ENCODE assay signal across 8 cellular contexts in genomic region chr11:27698872-27699241, GRCh38. TPM values are rescaled to one million over a fixed set of nuclear protein-coding genes. Genes with fewer than 3 reads are reported as not detected.
DNase-seq lines count a peak whose midpoint lies in the region; ATAC-seq lines count a peak whose summit lies in the region.

No MANE protein-coding gene starts in this region.

- WGBS in mesodermal cell (ENCODE audit: insufficient coverage in 2 of 2), 2 experiments = 0% methylated on average over 12 to 18 of the region's 18 CpGs

- ATAC-seq in GM18519 (IDR thresholded peaks at IDR 0.05; ENCODE audit: low FRiP score, unreplicated experiment) (peak; percentile 60), HG03039 (IDR thresholded peaks at IDR 0.05; ENCODE audit: unreplicated experiment) (peak; percentile 71)

- peaks cover 25% of the 10 kb centered on the region for H3K4me1 ChIP-seq in mesodermal cell (ENCODE audit: control insufficient read depth, insufficient read depth, low read length, poor library complexity, severe bottlenecking)

- H3K36me3 ChIP-seq in mesodermal cell (ENCODE audit: control insufficient read depth, insufficient read depth, low read length) = no peaks in the 10 kb centered on the region

- no peaks in the 10 kb centered on the region for H3K9me3 ChIP-seq in mesodermal cell (ENCODE audit: control insufficient read depth, low read length)

- peak overlapping the region; percentile 43 for H3K27ac ChIP-seq in mesodermal cell (ENCODE audit: low read depth, low read length, severe bottlenecking)

- peak overlapping the region; percentile 56 for H3K4me3 ChIP-seq in mesodermal cell (ENCODE audit: extremely low read depth, insufficient read depth, low read length, poor library complexity, severe bottlenecking)

- peak; percentile 87 for DNase-seq in Ammon's horn (ENCODE audit: low spot score)
- peak; percentile 73 for DNase-seq in NCI-H2227 (lab: John Stamatoyannopoulos, UW; ENCODE audit: unreplicated experiment)
- peak; percentile 82 for DNase-seq in activated CD4-positive, alpha-beta T cell treated with anti-CD3 and anti-CD28 coated beads for 48 hours
- peak; percentile 7 for DNase-seq in effector CD8-positive, alpha-beta T cell (lab: John Stamatoyannopoulos, UW)
- peak; percentile 53 for DNase-seq in stimulated activated CD8-positive, alpha-beta memory T cell treated with anti-CD3 and anti-CD28 coated beads, Interleukin-4, amount 100 ng/mL, for 24 hours (ENCODE audit: low read depth)

RNA-seq across cellular contexts. Expression of gene BDNF, which starts 1.4 kb away (rescaled TPM):
- 1.7 TPM for polyA plus RNA-seq in mesodermal cell (2013, experiment 1 of 2)
- polyA plus RNA-seq in mesodermal cell (2013, experiment 2 of 2) = 1.4 TPM

Comparison
In these comparisons a context has a peak if more than half of its experiments do, and no peak if none do; other contexts are left out.
1. Peak in every context shown above with its lines: DNase-seq, ATAC-seq, H3K4me3 ChIP-seq and H3K27ac ChIP-seq.
2. DNase-seq: peak in every context shown above with its lines; median percentile 87 in Ammon's horn; 82 in activated CD4-positive, alpha-beta T cell treated with anti-CD3 and anti-CD28 coated beads for 48 hours; 73 in NCI-H2227; 53 in stimulated activated CD8-positive, alpha-beta memory T cell treated with anti-CD3 and anti-CD28 coated beads, Interleukin-4, amount 100 ng/mL, for 24 hours; 7 in effector CD8-positive, alpha-beta T cell.